19 cellular contexts compared by ENCODE assay signal in genomic region chr13:66362485-66362884, GRCh38.
A peak's percentile ranks its signal among the peaks of the same experiment; 100 is the strongest.
DNase-seq lines count a peak whose midpoint lies in the region; ATAC-seq and TF ChIP-seq lines count a peak whose summit lies in the region.
"Had no signal": no experiment of that assay in that cellular context is flagged by ENCODE, and none has a peak within 500 bp of the region (broad histone marks: within the 10 kb centered on the region; RNA-seq: fewer than 3 reads in every experiment).

No MANE protein-coding gene starts in this region.

- no peaks in the 10 kb centered on the region for H3K27me3 Mint-ChIP-seq in activated T-helper 17 cell treated with anti-CD3 and anti-CD28 coated beads, Interleukin-2, amount 50 U/mL, for 72 hours
- H3K27me3 Mint-ChIP-seq in WTC11 (ENCODE audit: low read depth): no peaks in the 10 kb centered on the region

- H3K4me3 Mint-ChIP-seq in activated T-helper 17 cell treated with anti-CD3 and anti-CD28 coated beads, Interleukin-2, amount 50 U/mL, for 72 hours: no peak overlapping the region
- H3K4me3 Mint-ChIP-seq in WTC11: no peak overlapping the region
- H3K4me3 Mint-ChIP-seq: CD14-positive monocyte had no signal

- H3K4me1 Mint-ChIP-seq in activated T-helper 17 cell treated with anti-CD3 and anti-CD28 coated beads, Interleukin-2, amount 50 U/mL, for 72 hours: no peaks in the 10 kb centered on the region
- H3K4me1 Mint-ChIP-seq in WTC11: no peaks in the 10 kb centered on the region
- H3K4me1 Mint-ChIP-seq: CD14-positive monocyte had no signal

- H3K9me3 Mint-ChIP-seq in activated T-helper 17 cell treated with anti-CD3 and anti-CD28 coated beads, Interleukin-2, amount 50 U/mL, for 72 hours: no peaks in the 10 kb centered on the region
- peaks cover 5% of the 10 kb centered on the region; the same call in 1 of the 2 replicates for H3K9me3 Mint-ChIP-seq in WTC11

- H3K36me3 Mint-ChIP-seq in activated T-helper 17 cell treated with anti-CD3 and anti-CD28 coated beads, Interleukin-2, amount 50 U/mL, for 72 hours (ENCODE audit: low read depth): no peaks in the 10 kb centered on the region
- peaks cover 3% of the 10 kb centered on the region for H3K36me3 Mint-ChIP-seq in WTC11
- H3K36me3 Mint-ChIP-seq: CD14-positive monocyte had no signal

- POLR2A ChIA-PET in WTC11 (lab: Charles Lee): no interaction called here

- ATAC-seq in GM18907 (IDR thresholded peaks at IDR 0.05; ENCODE audit: unreplicated experiment): peak; percentile 69
- peak; percentile 91 for ATAC-seq in GM21717 (IDR thresholded peaks at IDR 0.05; ENCODE audit: unreplicated experiment)
- peak; percentile 39 for ATAC-seq in HG03520 (IDR thresholded peaks at IDR 0.05; ENCODE audit: unreplicated experiment)
- no peak for ATAC-seq in activated T-helper 17 cell treated with anti-CD3 and anti-CD28 coated beads, Interleukin-2, amount 50 U/mL, for 72 hours (replicated peaks)
- ATAC-seq in sciatic nerve: no peak
- ATAC-seq in WTC11: no peak
- ATAC-seq in left lobe of liver: no peak
- ATAC-seq: PC-3 had no signal

- CTCF ChIA-PET in WTC11 (lab: Charles Lee): no interaction called here

- no peak overlapping the region for H3K27ac Mint-ChIP-seq in activated T-helper 17 cell treated with anti-CD3 and anti-CD28 coated beads, Interleukin-2, amount 50 U/mL, for 72 hours
- no peak overlapping the region for H3K27ac Mint-ChIP-seq in WTC11
- H3K27ac Mint-ChIP-seq: CD14-positive monocyte had no signal

- intact Hi-C loops in sciatic nerve (cut with DNase I): no loop called here

- DNase-seq in iris pigment epithelial cell (ENCODE audit: low read depth) (peak; percentile 24), sciatic nerve (ENCODE audit: low spot score) (no peak), WTC11 (ENCODE audit: low spot score) (no peak), left lobe of liver (ENCODE audit: low spot score) (no peak)
- DNase-seq: DMS79 treated with DMSO at 0.1 percent for 48 hours, KBM-7, NCI-H187, NCI-H2107, NCI-H510A, NCI-H774, PC-3, RPMI8226, SHP77 treated with DMSO at 0.1 percent for 48 hours, SK-N-SH had no signal

- no peak for TF ChIP-seq CTCF in WTC11 (IDR thresholded peaks at IDR 0.05)

TF ChIP-seq in WTC11, 78 proteins besides CTCF, POLR2A, EP300 and RAD21:
- TF ChIP-seq RELA (CRISPR knock-in tag; IDR thresholded peaks at IDR 0.05; ENCODE audit: borderline replicate concordance) (no peak), IRF2 (CRISPR knock-in tag; IDR thresholded peaks at IDR 0.05; ENCODE audit: borderline replicate concordance, low read depth) (no peak), GTF2I (CRISPR knock-in tag; conservative IDR thresholded peaks at IDR 0.05) (no peak), ZNF281 (CRISPR knock-in tag; IDR thresholded peaks at IDR 0.05) (no peak), TP53 (CRISPR knock-in tag; IDR thresholded peaks at IDR 0.05) (no peak), HMGA2 (CRISPR knock-in tag; IDR thresholded peaks at IDR 0.05) (no peak), SMAD3 (CRISPR knock-in tag; IDR thresholded peaks at IDR 0.05; ENCODE audit: borderline replicate concordance) (no peak), NFATC4 (CRISPR knock-in tag; IDR thresholded peaks at IDR 0.05) (no peak), HMGXB4 (CRISPR knock-in tag; IDR thresholded peaks at IDR 0.05) (no peak), TEAD1 (CRISPR knock-in tag; IDR thresholded peaks at IDR 0.05) (no peak)
- TF ChIP-seq, protein P1, sequence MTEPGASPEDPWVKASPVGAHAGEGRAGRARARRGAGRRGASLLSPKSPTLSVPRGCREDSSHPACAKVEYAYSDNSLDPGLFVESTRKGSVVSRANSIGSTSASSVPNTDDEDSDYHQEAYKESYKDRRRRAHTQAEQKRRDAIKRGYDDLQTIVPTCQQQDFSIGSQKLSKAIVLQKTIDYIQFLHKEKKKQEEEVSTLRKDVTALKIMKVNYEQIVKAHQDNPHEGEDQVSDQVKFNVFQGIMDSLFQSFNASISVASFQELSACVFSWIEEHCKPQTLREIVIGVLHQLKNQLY (CRISPR knock-in tag; IDR thresholded peaks at IDR 0.05): no peak
TF ChIP-seq in WTC11: peak in this region for 0.

Comparison
In these comparisons a context has a peak if more than half of its experiments do, and no peak if none do; other contexts are left out.
1. ATAC-seq: peak in GM18907 (single experiment), GM21717 (single experiment) and HG03520 (single experiment); none in activated T-helper 17 cell treated with anti-CD3 and anti-CD28 coated beads, Interleukin-2, amount 50 U/mL, for 72 hours (single experiment), sciatic nerve (single experiment), WTC11 (single experiment) and left lobe of liver (single experiment).